Comparison of ENCODE assay signal across 8 cellular contexts in genomic region chr1:11692899-11693590, GRCh38. TPM values are rescaled to one million over a fixed set of nuclear protein-coding genes. Genes with fewer than 3 reads are reported as not detected.
DNase-seq lines count a peak whose midpoint lies in the region; ATAC-seq and TF ChIP-seq lines count a peak whose summit lies in the region.

No MANE protein-coding gene starts in this region.

- peaks cover 16% of the 10 kb centered on the region for H3K4me1 Mint-ChIP-seq in activated B cell treated with CpG ODN at 0.5 μM for 24 hours

- POLR2A ChIA-PET in activated B cell treated with CpG ODN at 0.5 μM for 24 hours (lab: Charles Lee) = no interaction called here

- DNase-seq in activated naive CD4-positive, alpha-beta T cell treated with Interleukin-2 at 50 U/mL for 16 hours = peak; percentile 44
- no peak for DNase-seq in activated naive CD4-positive, alpha-beta T cell treated with anti-CD3 and anti-CD28 coated beads, Interleukin-2, amount 50 U/mL, for 16 hours
- DNase-seq in activated B cell treated with CpG ODN at 0.5 μM for 24 hours = no peak
- peak; percentile 83 for DNase-seq in epithelial cell of esophagus (ENCODE audit: low read depth)
- peak; percentile 59 for DNase-seq in pulmonary artery endothelial cell (ENCODE audit: low read depth, low spot score)
- no peak for DNase-seq in NCI-H2029 (lab: John Stamatoyannopoulos, UW)
- no peak for DNase-seq in NCI-H524 (lab: John Stamatoyannopoulos, UW)
- no peak for DNase-seq in NCI-H1694 (lab: John Stamatoyannopoulos, UW)

- H3K27ac Mint-ChIP-seq in activated B cell treated with CpG ODN at 0.5 μM for 24 hours = no peak overlapping the region

- peaks cover 42% of the 10 kb centered on the region for H3K27me3 Mint-ChIP-seq in activated B cell treated with CpG ODN at 0.5 μM for 24 hours

- H3K4me3 Mint-ChIP-seq in activated B cell treated with CpG ODN at 0.5 μM for 24 hours = peak overlapping the region; percentile 24

- no peak overlapping the region for H3K4me3 ChIP-seq in epithelial cell of esophagus (ENCODE audit: low read length)

- CTCF ChIA-PET in activated B cell treated with CpG ODN at 0.5 μM for 24 hours (lab: Charles Lee) = no interaction called here

- H3K9me3 Mint-ChIP-seq in activated B cell treated with CpG ODN at 0.5 μM for 24 hours = no peaks in the 10 kb centered on the region

- ATAC-seq in activated B cell treated with CpG ODN at 0.5 μM for 24 hours (ENCODE audit: low read depth) = peak; percentile 21

- intact Hi-C loops in activated B cell treated with CpG ODN at 0.5 μM for 24 hours (cut with micrococcal nuclease) = no loop called here

- no peaks in the 10 kb centered on the region for H3K36me3 Mint-ChIP-seq in activated B cell treated with CpG ODN at 0.5 μM for 24 hours (ENCODE audit: low read depth)

- no peak for TF ChIP-seq CTCF in activated B cell treated with CpG ODN at 0.5 μM for 24 hours (IDR thresholded peaks at IDR 0.05)
- TF ChIP-seq CTCF in epithelial cell of esophagus (IDR thresholded peaks at IDR 0.05; ENCODE audit: insufficient read depth, low read depth, low read length, missing control alignments) = no peak

RNA-seq across cellular contexts. Expression of gene DRAXIN, which starts 1.5 kb away (rescaled TPM):
- 0.17 and 0.18 TPM in 2 replicates for total RNA-seq in activated B cell treated with CpG ODN at 0.5 μM for 24 hours
- 0.11 and 0.33 TPM in 2 replicates for total RNA-seq in pulmonary artery endothelial cell

RNA-seq across cellular contexts. Expression of gene MAD2L2, which starts 12.1 kb away (rescaled TPM):
- total RNA-seq in activated B cell treated with CpG ODN at 0.5 μM for 24 hours (34.4 and 34.9 TPM in 2 replicates), pulmonary artery endothelial cell (35.6 and 49.5 TPM in 2 replicates)

RNA-seq across cellular contexts. Expression of gene FBXO6, which starts 29.0 kb away (rescaled TPM):
- total RNA-seq in activated B cell treated with CpG ODN at 0.5 μM for 24 hours = 10.0 and 10.5 TPM in 2 replicates
- 1.7 and 1.8 TPM in 2 replicates for total RNA-seq in pulmonary artery endothelial cell

RNA-seq across cellular contexts. Expression of gene FBXO44, which starts 38.4 kb away (rescaled TPM):
- 27.2 and 29.9 TPM in 2 replicates for total RNA-seq in activated B cell treated with CpG ODN at 0.5 μM for 24 hours
- 6.0 and 6.9 TPM in 2 replicates for total RNA-seq in pulmonary artery endothelial cell

RNA-seq across cellular contexts. Expression of gene FBXO2, which starts 38.8 kb away (rescaled TPM):
- 4.2 and 4.6 TPM in 2 replicates for total RNA-seq in activated B cell treated with CpG ODN at 0.5 μM for 24 hours
- 1.1 TPM in 2 replicates for total RNA-seq in pulmonary artery endothelial cell

Comparison
In these comparisons a context has a peak if more than half of its experiments do, and no peak if none do; other contexts are left out.
1. DNase-seq: peak in activated naive CD4-positive, alpha-beta T cell treated with Interleukin-2 at 50 U/mL for 16 hours (single experiment), epithelial cell of esophagus (single experiment) and pulmonary artery endothelial cell (single experiment); none in activated naive CD4-positive, alpha-beta T cell treated with anti-CD3 and anti-CD28 coated beads, Interleukin-2, amount 50 U/mL, for 16 hours (single experiment), activated B cell treated with CpG ODN at 0.5 μM for 24 hours (single experiment), NCI-H2029 (single experiment), NCI-H524 (0 of 2) and NCI-H1694 (single experiment).